ENCODE assay signal across 25 cellular contexts in genomic region chr15:73046073-73046472, GRCh38.
"Had no signal": no experiment of that assay in that cellular context is flagged by ENCODE, and none has a peak within 500 bp of the region (broad histone marks: within the 10 kb centered on the region; RNA-seq: fewer than 3 reads in every experiment).

No MANE protein-coding gene starts in this region.

- H3K27ac ChIP-seq: coronary artery, esophagus squamous epithelium, heart right ventricle, left lung, psoas muscle, sigmoid colon, stomach, thyroid gland had no signal

- H3K36me3 ChIP-seq: esophagus squamous epithelium, heart right ventricle, left lung, sigmoid colon, stomach, thyroid gland had no signal

- DNase-seq: effector memory CD8-positive, alpha-beta T cell; erythroblast; esophagus squamous epithelium; foreskin melanocyte; glutamatergic neuron; heart right ventricle; hippocampal formation; left cardiac atrium; left lung; mammary epithelial cell; naive thymus-derived CD8-positive, alpha-beta T cell; nephron progenitor cell; nucleus accumbens; posterior cingulate gyrus; psoas muscle; right cardiac atrium; sigmoid colon; stimulated activated CD4-positive, alpha-beta T cell treated with anti-CD3 and anti-CD28 coated beads, Interleukin-2, amount 100 ng/mL, for 24 hours; stimulated activated CD4-positive, alpha-beta T cell treated with anti-CD3 and anti-CD28 coated beads, Interleukin-4, amount 100 ng/mL, for 24 hours; stimulated activated naive CD4-positive, alpha-beta T cell treated with Interleukin-2 at 50 U/mL for 16 hours; stomach; thyroid gland; trophoblast cell had no signal

- H3K4me1 ChIP-seq: thyroid gland had no signal

- ATAC-seq: effector memory CD8-positive, alpha-beta T cell; heart right ventricle; left cardiac atrium; left lung; naive thymus-derived CD8-positive, alpha-beta T cell; psoas muscle; right cardiac atrium; stimulated activated effector memory CD8-positive, alpha-beta T cell treated with anti-CD3 and anti-CD28 coated beads, Interleukin-12 subunit alpha, Interleukin-12 subunit beta, amount 100 ng/mL, for 72 hours had no signal

- H3K27me3 ChIP-seq: sigmoid colon, thyroid gland had no signal

- H3K4me3 ChIP-seq: coronary artery, esophagus squamous epithelium, heart right ventricle, left lung, psoas muscle, sigmoid colon, stomach, thyroid gland had no signal

- H3K9me3 ChIP-seq: esophagus squamous epithelium, heart right ventricle, left lung, psoas muscle, sigmoid colon, stomach, thyroid gland had no signal
